ENCODE assay signal across 10 cellular contexts in the genomic region with DNA sequence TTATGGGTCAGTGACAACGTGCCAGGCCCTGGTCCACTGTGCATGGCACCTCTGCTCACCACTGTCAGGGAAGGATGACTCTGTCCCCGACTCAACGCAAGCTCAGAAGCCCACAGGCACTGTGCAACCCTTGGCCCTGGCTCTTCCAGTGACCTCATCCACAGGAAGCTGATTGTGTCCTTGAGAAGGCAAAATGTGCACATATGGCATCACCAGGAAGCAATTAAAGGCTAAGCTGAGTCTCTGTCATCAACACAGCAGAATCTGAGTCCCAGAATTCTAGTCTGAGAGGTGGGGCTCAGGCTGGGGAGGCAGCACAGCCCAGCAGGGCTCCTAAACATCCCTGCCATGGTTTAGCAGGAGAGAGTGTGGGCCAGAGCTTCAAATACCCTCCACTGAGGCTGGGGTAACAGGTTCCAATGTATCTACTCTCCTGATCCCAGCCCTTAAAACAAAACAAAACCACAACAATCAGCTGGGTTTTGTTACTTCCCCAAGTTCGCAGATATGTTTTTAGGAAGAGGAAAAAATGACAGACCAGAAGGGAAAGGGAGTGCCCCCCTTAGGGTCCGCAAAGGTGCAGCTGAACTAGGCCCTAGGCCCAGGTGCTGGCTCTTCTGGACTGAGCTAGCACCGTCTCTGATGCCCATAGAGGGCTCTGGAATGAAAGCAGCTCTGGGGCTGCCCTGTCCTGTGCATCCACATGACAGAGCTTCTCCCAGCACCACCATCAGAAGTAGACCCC. TPM values are rescaled to one million over a fixed set of nuclear protein-coding genes. Genes with fewer than 3 reads are reported as not detected.
A peak's percentile ranks its signal among the peaks of the same experiment; 100 is the strongest.
DNase-seq lines count a peak whose midpoint lies in the region; TF ChIP-seq lines count a peak whose summit lies in the region.
"Had no signal": no experiment of that assay in that cellular context is flagged by ENCODE, and none has a peak within 500 bp of the region (broad histone marks: within the 10 kb centered on the region; RNA-seq: fewer than 3 reads in every experiment).

No MANE protein-coding gene starts in this region.

- H3K27ac ChIP-seq in esophagus muscularis mucosa (replicated peaks in 1 of 4) (no peak overlapping the region), suprapubic skin (no peak overlapping the region)

- whole genome bisulfite sequencing in esophagus muscularis mucosa, result 63% methylated on average over 6 of the region's 6 CpGs
- WGBS in suprapubic skin, result 49% methylated on average over 6 of the region's 6 CpGs

- no peak for TF ChIP-seq EP300 in esophagus muscularis mucosa (IDR thresholded peaks at IDR 0.05)
- TF ChIP-seq EP300 in suprapubic skin (IDR thresholded peaks at IDR 0.05), result no peak

- H3K36me3 Mint-ChIP-seq in activated naive CD4-positive, alpha-beta T cell treated with anti-CD3 and anti-CD28 coated beads for 36 hours (ENCODE audit: low read depth), result no peaks in the 10 kb centered on the region
- no peaks in the 10 kb centered on the region for H3K36me3 Mint-ChIP-seq in stimulated activated naive CD8-positive, alpha-beta T cell treated with anti-CD3 and anti-CD28 coated beads, Interleukin-15, Interleukin-2, amounts not matched to agents 100 ng/mL and 50 ng/mL, for 24 hours (ENCODE audit: low read depth)
- H3K36me3 Mint-ChIP-seq: CD8-positive, alpha-beta T cell had no signal

- H3K4me3 Mint-ChIP-seq in activated naive CD4-positive, alpha-beta T cell treated with anti-CD3 and anti-CD28 coated beads for 36 hours, result no peak overlapping the region
- peak overlapping the region; percentile 12 for H3K4me3 Mint-ChIP-seq in stimulated activated naive CD8-positive, alpha-beta T cell treated with anti-CD3 and anti-CD28 coated beads, Interleukin-15, Interleukin-2, amounts not matched to agents 100 ng/mL and 50 ng/mL, for 24 hours
- H3K4me3 Mint-ChIP-seq: CD8-positive, alpha-beta T cell had no signal

- TF ChIP-seq POLR2A in esophagus muscularis mucosa (IDR thresholded peaks at IDR 0.05; ENCODE audit: low read depth) (no peak), suprapubic skin (IDR thresholded peaks at IDR 0.05) (no peak)

- H3K27me3 ChIP-seq in esophagus muscularis mucosa, result peaks cover 0 to 32% (median 0%) of the 10 kb centered on the region in 4 donors
- no peaks in the 10 kb centered on the region for H3K27me3 ChIP-seq in suprapubic skin

- H3K9me3 Mint-ChIP-seq in activated naive CD4-positive, alpha-beta T cell treated with anti-CD3 and anti-CD28 coated beads for 36 hours, result no peaks in the 10 kb centered on the region
- H3K9me3 Mint-ChIP-seq in stimulated activated naive CD8-positive, alpha-beta T cell treated with anti-CD3 and anti-CD28 coated beads, Interleukin-15, Interleukin-2, amounts not matched to agents 100 ng/mL and 50 ng/mL, for 24 hours, result no peaks in the 10 kb centered on the region
- H3K9me3 Mint-ChIP-seq: CD8-positive, alpha-beta T cell had no signal

- H3K27me3 Mint-ChIP-seq in activated naive CD4-positive, alpha-beta T cell treated with anti-CD3 and anti-CD28 coated beads for 36 hours (ENCODE audit: low read depth), result peaks cover 9% of the 10 kb centered on the region
- H3K27me3 Mint-ChIP-seq in stimulated activated naive CD8-positive, alpha-beta T cell treated with anti-CD3 and anti-CD28 coated beads, Interleukin-15, Interleukin-2, amounts not matched to agents 100 ng/mL and 50 ng/mL, for 24 hours, result peaks cover 15% of the 10 kb centered on the region

- H3K36me3 ChIP-seq in esophagus muscularis mucosa, result no peaks in the 10 kb centered on the region
- H3K36me3 ChIP-seq in suprapubic skin, result no peaks in the 10 kb centered on the region

- H3K4me3 ChIP-seq in esophagus muscularis mucosa (no peak overlapping the region), suprapubic skin (no peak overlapping the region)

- intact Hi-C loops in activated naive CD4-positive, alpha-beta T cell treated with anti-CD3 and anti-CD28 coated beads for 36 hours (cut with micrococcal nuclease), result loop anchor here (1.0 kb wide), 1 partner anchor 25 kb away; no protein-coding TSS in a partner anchor
- intact Hi-C loops in esophagus muscularis mucosa (cut with DNase I), result no loop called here

- TF ChIP-seq CTCF in esophagus muscularis mucosa (IDR thresholded peaks at IDR 0.05) (no peak), suprapubic skin (IDR thresholded peaks at IDR 0.05) (no peak)

- peaks cover 13% of the 10 kb centered on the region for H3K4me1 Mint-ChIP-seq in activated naive CD4-positive, alpha-beta T cell treated with anti-CD3 and anti-CD28 coated beads for 36 hours (ENCODE audit: low read depth)
- H3K4me1 Mint-ChIP-seq in stimulated activated naive CD8-positive, alpha-beta T cell treated with anti-CD3 and anti-CD28 coated beads, Interleukin-15, Interleukin-2, amounts not matched to agents 100 ng/mL and 50 ng/mL, for 24 hours (ENCODE audit: low read depth), result peaks cover 26% of the 10 kb centered on the region

- CTCF ChIA-PET in activated naive CD4-positive, alpha-beta T cell treated with anti-CD3 and anti-CD28 coated beads for 36 hours (lab: Charles Lee), result interaction anchor here (0.6 to 2.7 kb wide), 5 partner anchors 15 to 284 kb away, joined by 3 to 7 read pairs (median 3); no protein-coding TSS in a partner anchor

- DNase-seq in activated naive CD4-positive, alpha-beta T cell treated with anti-CD3 and anti-CD28 coated beads for 36 hours, result peak; percentile 15
- no peak for DNase-seq in activated naive CD4-positive, alpha-beta T cell treated with Interleukin-2 at 50 U/mL for 16 hours
- DNase-seq in NCI-H2171 treated with DMSO at 0.1 percent for 48 hours (lab: John Stamatoyannopoulos, UW), result peak; percentile 81
- DNase-seq in esophagus muscularis mucosa (ENCODE audit: extremely low spot score), result peak; percentile 66
- no peak for DNase-seq in NCI-H774 (lab: John Stamatoyannopoulos, UW)
- no peak for DNase-seq in suprapubic skin (ENCODE audit: low spot score in 2 of 2)
- no peak for DNase-seq in HuH-7 (ENCODE audit: low spot score)
- DNase-seq: activated CD4-positive, CD25-positive, alpha-beta regulatory T cell treated with anti-CD3 and anti-CD28 coated beads, Interleukin-2, amount 50 U/mL, for 72 hours; CD8-positive, alpha-beta T cell had no signal

- H3K4me1 ChIP-seq in esophagus muscularis mucosa, result no peaks in the 10 kb centered on the region
- H3K4me1 ChIP-seq in suprapubic skin, result no peaks in the 10 kb centered on the region

- H3K9me3 ChIP-seq in esophagus muscularis mucosa, result no peaks in the 10 kb centered on the region
- no peaks in the 10 kb centered on the region for H3K9me3 ChIP-seq in suprapubic skin

- no peak overlapping the region for H3K27ac Mint-ChIP-seq in activated naive CD4-positive, alpha-beta T cell treated with anti-CD3 and anti-CD28 coated beads for 36 hours
- peak overlapping the region; percentile 56 for H3K27ac Mint-ChIP-seq in stimulated activated naive CD8-positive, alpha-beta T cell treated with anti-CD3 and anti-CD28 coated beads, Interleukin-15, Interleukin-2, amounts not matched to agents 100 ng/mL and 50 ng/mL, for 24 hours

RNA-seq across cellular contexts. Expression of a gene that starts 33.5 kb away (rescaled TPM):
- total RNA-seq in activated naive CD4-positive, alpha-beta T cell treated with anti-CD3 and anti-CD28 coated beads for 36 hours, result 1 to 10 TPM; 1.1 to 1.8 TPM
- 10 to 100 TPM; 51.7 to 79.5 (median 64.6) TPM for total RNA-seq in esophagus muscularis mucosa
- total RNA-seq in suprapubic skin, result 1 to 10 TPM; 2.1 to 5.8 (median 3.0) TPM
- total RNA-seq: CD8-positive, alpha-beta T cell had no signal

Comparison
In these comparisons a context has a peak if more than half of its experiments do, and no peak if none do; other contexts are left out.
1. DNase-seq: peak in activated naive CD4-positive, alpha-beta T cell treated with anti-CD3 and anti-CD28 coated beads for 36 hours (single experiment), NCI-H2171 treated with DMSO at 0.1 percent for 48 hours (single experiment) and esophagus muscularis mucosa (single experiment); none in activated naive CD4-positive, alpha-beta T cell treated with Interleukin-2 at 50 U/mL for 16 hours (single experiment), NCI-H774 (single experiment), suprapubic skin (0 of 2) and HuH-7 (single experiment).
2. RNA of a gene that starts 33.5 kb away (total RNA-seq): 51.7 to 79.5 TPM in esophagus muscularis mucosa; 2.1 to 5.8 TPM in suprapubic skin and 1.1 to 1.8 TPM in activated naive CD4-positive, alpha-beta T cell treated with anti-CD3 and anti-CD28 coated beads for 36 hours; every median in the first group is over 4 times any median in the second.